28 cellular contexts compared by ENCODE assay signal in the genomic region with DNA sequence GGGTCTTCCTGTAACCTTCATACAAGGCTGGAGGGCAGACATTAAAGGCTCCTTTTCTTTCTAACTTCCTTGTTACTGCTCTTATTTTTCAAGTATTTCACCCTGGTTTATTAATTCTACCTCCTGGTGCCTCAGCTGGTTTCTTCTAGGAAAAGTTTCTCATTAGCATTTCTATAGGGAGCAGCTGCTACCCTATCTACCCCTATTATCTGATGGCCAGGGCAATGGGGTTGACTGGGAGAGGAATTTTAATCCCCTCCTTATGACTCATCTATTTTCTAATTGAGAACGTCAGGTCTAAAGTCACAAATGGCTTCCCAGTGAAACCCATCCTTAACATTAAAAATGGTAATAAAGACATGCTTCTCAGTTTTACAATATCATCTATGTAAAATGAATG. TPM values are rescaled to one million over a fixed set of nuclear protein-coding genes. Genes with fewer than 3 reads are reported as not detected.
DNase-seq lines count a peak whose midpoint lies in the region; ATAC-seq, FAIRE-seq and TF ChIP-seq lines count a peak whose summit lies in the region.
"Had no signal": no experiment of that assay in that cellular context is flagged by ENCODE, and none has a peak within 500 bp of the region (broad histone marks: within the 10 kb centered on the region; RNA-seq: fewer than 3 reads in every experiment).

No MANE protein-coding gene starts in this region.

- H3K9me3 Mint-ChIP-seq in GM23338 = no peaks in the 10 kb centered on the region; the same call in 2 of the 3 replicates
- H3K9me3 Mint-ChIP-seq in endodermal cell = no peaks in the 10 kb centered on the region
- no peaks in the 10 kb centered on the region for H3K9me3 Mint-ChIP-seq in neural crest cell
- H3K9me3 Mint-ChIP-seq: activated CD4-positive, alpha-beta memory T cell treated with anti-CD3 and anti-CD28 coated beads for 36 hours; central memory CD8-positive, alpha-beta T cell; effector memory CD8-positive, alpha-beta T cell; natural killer cell; stimulated activated effector memory CD8-positive, alpha-beta T cell treated with anti-CD3 and anti-CD28 coated beads, Interleukin-12 subunit alpha, Interleukin-12 subunit beta, amount 100 ng/mL, for 72 hours; T-helper 1 cell treated with Interleukin-12 subunit alpha and Interleukin-12 subunit beta and Interleukin-4 antibody, amounts not matched to agents 30 μg/mL and 1 μg/mL, for 36 hours had no signal

- peaks cover 7% of the 10 kb centered on the region for H3F3A ChIP-seq in GM23338 (replicated peaks; ENCODE audit: low read depth)

- H3K4me2 ChIP-seq in GM23338 = peak overlapping the region; percentile 50

- no peaks in the 10 kb centered on the region for H3K79me2 ChIP-seq in GM23338 (replicated peaks; ENCODE audit: insufficient read depth)

- peak overlapping the region; percentile 31; the same call in 2 of the 3 replicates for H3K4me3 Mint-ChIP-seq in GM23338
- H3K4me3 Mint-ChIP-seq in endodermal cell = no peak overlapping the region
- H3K4me3 Mint-ChIP-seq in neural crest cell = peak overlapping the region; percentile 24
- H3K4me3 Mint-ChIP-seq: activated CD4-positive, alpha-beta memory T cell treated with anti-CD3 and anti-CD28 coated beads for 36 hours; central memory CD8-positive, alpha-beta T cell; effector memory CD8-positive, alpha-beta T cell; natural killer cell; stimulated activated effector memory CD8-positive, alpha-beta T cell treated with anti-CD3 and anti-CD28 coated beads, Interleukin-12 subunit alpha, Interleukin-12 subunit beta, amount 100 ng/mL, for 72 hours; T-helper 1 cell treated with Interleukin-12 subunit alpha and Interleukin-12 subunit beta and Interleukin-4 antibody, amounts not matched to agents 30 μg/mL and 1 μg/mL, for 36 hours had no signal

- H3K4me3 ChIP-seq in GM23338 (peak overlapping the region; percentile 9; the same call in 1 of the 2 replicates), endodermal cell (ENCODE audit: low read length) (no peak overlapping the region)
- H3K4me3 ChIP-seq: lower lobe of right lung, ovary, SK-N-MC had no signal

- DNase-seq in GM23338 (ENCODE audit: low spot score) (peak; percentile 58), NCI-H82 (lab: John Stamatoyannopoulos, UW) (peak; percentile 52), endodermal cell (no peak), neural crest cell (ENCODE audit: low read depth, low spot score) (no peak), T-helper 9 cell (no peak), HTR-8/SVneo (ENCODE audit: insufficient read length, low spot score) (no peak)
- DNase-seq: activated CD4-positive, alpha-beta memory T cell treated with anti-CD3 and anti-CD28 coated beads for 36 hours; activated CD4-positive, CD25-positive, alpha-beta regulatory T cell treated with anti-CD3 and anti-CD28 coated beads, Interleukin-2, amount 50 U/mL, for 72 hours; activated CD8-positive, alpha-beta memory T cell treated with anti-CD3 and anti-CD28 coated beads, Interleukin-2, amount 50 U/mL, for 4 hours; activated naive CD4-positive, alpha-beta T cell treated with Interleukin-2 at 50 U/mL for 16 hours; C1 segment of cervical spinal cord; effector memory CD8-positive, alpha-beta T cell; erythroblast; GDM1; lower lobe of right lung; natural killer cell; NCI-H2081 treated with DMSO at 0.1 percent for 48 hours; NCI-H2227 treated with DMSO at 0.1 percent for 48 hours; NCI-H69; ovary; trophoblast cell had no signal

- H3K27ac ChIP-seq in GM23338 (ENCODE audit: low read depth) (no peak overlapping the region), endodermal cell (ENCODE audit: low read depth, low read length) (peak overlapping the region; percentile 74)
- H3K27ac ChIP-seq: lower lobe of right lung, ovary, SK-N-MC had no signal

- no peaks in the 10 kb centered on the region; the same call in 1 of the 2 replicates for H3K9me2 ChIP-seq in GM23338 (ENCODE audit: insufficient read depth)

- no peaks in the 10 kb centered on the region for H3K9me3 ChIP-seq in endodermal cell (ENCODE audit: control insufficient read depth, low read length)
- H3K9me3 ChIP-seq: lower lobe of right lung, ovary had no signal

- H3K36me3 ChIP-seq in GM23338 (ENCODE audit: insufficient read depth) (no peaks in the 10 kb centered on the region), endodermal cell (ENCODE audit: control insufficient read depth, insufficient read depth, low read length) (no peaks in the 10 kb centered on the region)
- H3K36me3 ChIP-seq: lower lobe of right lung, ovary had no signal

- ATAC-seq in GM23338 (peak; percentile 35), HG03045 (IDR thresholded peaks at IDR 0.05; ENCODE audit: unreplicated experiment) (no peak), GM21576 (IDR thresholded peaks at IDR 0.05; ENCODE audit: unreplicated experiment) (no peak)
- ATAC-seq: effector memory CD8-positive, alpha-beta T cell; lower lobe of right lung; natural killer cell; stimulated activated effector memory CD8-positive, alpha-beta T cell treated with anti-CD3 and anti-CD28 coated beads, Interleukin-12 subunit alpha, Interleukin-12 subunit beta, amount 100 ng/mL, for 72 hours had no signal

- no peak for TF ChIP-seq CTCF in GM23338 (conservative IDR thresholded peaks at IDR 0.05; ENCODE audit: low read depth in 2 of 2)
- TF ChIP-seq CTCF in endodermal cell (conservative IDR thresholded peaks at IDR 0.05) = no peak
- TF ChIP-seq CTCF in neural crest cell (conservative IDR thresholded peaks at IDR 0.05) = no peak

- H3K27me3 ChIP-seq in GM23338 (ENCODE audit: insufficient read depth) (peaks cover 47% of the 10 kb centered on the region), endodermal cell (ENCODE audit: control insufficient read depth, insufficient read depth, low read length, poor library complexity, severe bottlenecking) (peaks cover 41% of the 10 kb centered on the region)
- H3K27me3 ChIP-seq: ovary had no signal

- H3K36me3 Mint-ChIP-seq in GM23338 (ENCODE audit: low read depth) (no peaks in the 10 kb centered on the region), endodermal cell (ENCODE audit: low read depth) (no peaks in the 10 kb centered on the region), neural crest cell (ENCODE audit: low read depth) (no peaks in the 10 kb centered on the region)
- H3K36me3 Mint-ChIP-seq: activated CD4-positive, alpha-beta memory T cell treated with anti-CD3 and anti-CD28 coated beads for 36 hours; natural killer cell; stimulated activated effector memory CD8-positive, alpha-beta T cell treated with anti-CD3 and anti-CD28 coated beads, Interleukin-12 subunit alpha, Interleukin-12 subunit beta, amount 100 ng/mL, for 72 hours had no signal

- H3K9ac ChIP-seq in endodermal cell (ENCODE audit: extremely low read depth, low read length, poor library complexity, severe bottlenecking) = no peak overlapping the region

- no peak overlapping the region for H3K27ac Mint-ChIP-seq in GM23338
- H3K27ac Mint-ChIP-seq in endodermal cell = no peak overlapping the region
- no peak overlapping the region for H3K27ac Mint-ChIP-seq in neural crest cell (ENCODE audit: unreplicated experiment)
- H3K27ac Mint-ChIP-seq: activated CD4-positive, alpha-beta memory T cell treated with anti-CD3 and anti-CD28 coated beads for 36 hours; effector memory CD8-positive, alpha-beta T cell; natural killer cell; stimulated activated effector memory CD8-positive, alpha-beta T cell treated with anti-CD3 and anti-CD28 coated beads, Interleukin-12 subunit alpha, Interleukin-12 subunit beta, amount 100 ng/mL, for 72 hours; T-helper 1 cell treated with Interleukin-12 subunit alpha and Interleukin-12 subunit beta and Interleukin-4 antibody, amounts not matched to agents 30 μg/mL and 1 μg/mL, for 36 hours had no signal

- H3K4me1 Mint-ChIP-seq in GM23338 (peaks cover 42% of the 10 kb centered on the region), endodermal cell (peaks cover 19% of the 10 kb centered on the region), neural crest cell (peaks cover 23% of the 10 kb centered on the region)

- peaks cover 8% of the 10 kb centered on the region; the same call in 1 of the 2 replicates for H4K20me1 ChIP-seq in GM23338 (replicated peaks; ENCODE audit: insufficient read depth)

- H2AFZ ChIP-seq in GM23338 = no peak overlapping the region

- no peak for FAIRE-seq in HTR-8/SVneo (lab: Jason Lieb, UNC)

- peaks cover 32% of the 10 kb centered on the region for H3K27me3 Mint-ChIP-seq in GM23338 (ENCODE audit: insufficient read depth, low read depth, poor library complexity)
- peaks cover 36% of the 10 kb centered on the region for H3K27me3 Mint-ChIP-seq in endodermal cell (ENCODE audit: insufficient read depth)
- H3K27me3 Mint-ChIP-seq in neural crest cell (ENCODE audit: low read depth) = peaks cover 36% of the 10 kb centered on the region

- 0% methylated on average over 1 of the region's 1 CpG; no CpG with 5 or more reads in 1 of the 2 experiments for WGBS in endodermal cell (ENCODE audit: insufficient coverage in 1 of 2, insufficient read length in 1 of 2), 2 experiments

- H3K4me1 ChIP-seq in GM23338 (ENCODE audit: insufficient read depth) (peaks cover 43% of the 10 kb centered on the region), endodermal cell (ENCODE audit: control insufficient read depth, insufficient read depth, low read length) (no peaks in the 10 kb centered on the region)

TF ChIP-seq in GM23338, 12 proteins besides CTCF, POLR2A, EP300 and RAD21 (continues in another document):
- TF ChIP-seq NANOG (IDR thresholded peaks at IDR 0.05; ENCODE audit: borderline replicate concordance) = peak; percentile 60; the same call in 1 of the 2 replicates

RNA-seq across cellular contexts. Expression of a gene that starts 5.0 kb away (rescaled TPM):
- 0.50 and 1.2 TPM in 2 replicates for total RNA-seq in GM23338 (2014; rRNA removed; shearing (Covaris generic))
- polyA plus RNA-seq in GM23338 (2016; fragmentation: Nextera tagmentation; extraction: Ambion mirVana) = 0.16 and 0.31 TPM in 2 replicates
- total RNA-seq in endodermal cell (1 to 10 TPM; 1.9 to 4.2 TPM), neural crest cell (52.7 and 57.7 TPM in 2 replicates)
- polyA plus RNA-seq in endodermal cell (2013, experiment 1 of 2) = 80.4 TPM
- polyA plus RNA-seq in endodermal cell (2013, experiment 2 of 2) = 73.4 TPM
- total RNA-seq: natural killer cell had no signal

RNA-seq across cellular contexts. Expression of a gene that starts 53.8 kb away (rescaled TPM):
- not detected in 2 replicates for total RNA-seq in GM23338 (2014; rRNA removed; shearing (Covaris generic))
- not detected in 2 replicates for polyA plus RNA-seq in GM23338 (2016; fragmentation: Nextera tagmentation; extraction: Ambion mirVana)
- total RNA-seq in endodermal cell (not detected), neural crest cell (not detected in 2 replicates)
- not detected for polyA plus RNA-seq in endodermal cell (2013, experiment 1 of 2)
- not detected for polyA plus RNA-seq in endodermal cell (2013, experiment 2 of 2)
- total RNA-seq: activated CD4-positive, alpha-beta memory T cell treated with anti-CD3 and anti-CD28 coated beads for 36 hours; lower lobe of right lung; natural killer cell; renal cortical epithelial cell had no signal
- polyA plus RNA-seq: ovary had no signal

Comparison
In these comparisons a context has a peak if more than half of its experiments do, and no peak if none do; other contexts are left out.
1. DNase-seq: peak in GM23338 (single experiment) and NCI-H82 (single experiment); none in endodermal cell (single experiment), neural crest cell (single experiment), T-helper 9 cell (single experiment) and HTR-8/SVneo (single experiment).
2. RNA of a gene that starts 5.0 kb away (total RNA-seq): 52.7 to 57.7 TPM in neural crest cell; 1.9 to 4.2 TPM in endodermal cell and 0.50 to 1.2 TPM in GM23338; every median in the first group is over 10 times any median in the second.